ENCODE assay signal across 1 cellular context in the genomic region with DNA sequence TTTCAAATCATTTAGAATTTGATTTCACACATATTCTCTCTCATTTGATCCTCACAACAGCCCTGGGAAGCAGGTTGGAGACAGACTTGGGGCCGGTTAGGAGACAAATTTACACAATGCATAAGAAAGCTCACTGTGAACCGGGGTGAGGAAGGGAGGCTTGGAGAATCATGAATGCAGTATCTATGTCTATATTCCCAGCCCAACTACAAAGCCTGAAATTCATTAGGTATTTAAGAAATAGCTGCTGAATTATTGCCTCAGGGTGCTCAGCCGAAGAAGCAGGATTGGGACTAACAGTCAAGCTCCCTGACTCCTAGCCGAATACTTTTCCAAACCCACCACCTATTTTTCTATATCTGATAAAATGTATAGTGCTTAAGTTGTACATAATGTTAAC.
TF ChIP-seq lines count a peak whose summit lies in the region.

No MANE protein-coding gene starts in this region.

TF ChIP-seq in GM23338, 12 proteins besides CTCF, POLR2A, EP300 and RAD21 (continued from another document):
- TF ChIP-seq EZH2phosphoT487 (IDR thresholded peaks at IDR 0.05; ENCODE audit: unreplicated experiment) (no peak), EZH2 (IDR thresholded peaks at IDR 0.05; ENCODE audit: low read depth, unreplicated experiment) (no peak), ETS1 (IDR thresholded peaks at IDR 0.05) (no peak), STAT1 (IDR thresholded peaks at IDR 0.05; ENCODE audit: unreplicated experiment) (no peak), NANOG (IDR thresholded peaks at IDR 0.05; ENCODE audit: borderline replicate concordance) (no peak), CREB1 (CRISPR knock-in tag; IDR thresholded peaks at IDR 0.05; ENCODE audit: low read depth) (no peak), ZNF114 (CRISPR knock-in tag; IDR thresholded peaks at IDR 0.05) (no peak)
- TF ChIP-seq, protein P1, sequence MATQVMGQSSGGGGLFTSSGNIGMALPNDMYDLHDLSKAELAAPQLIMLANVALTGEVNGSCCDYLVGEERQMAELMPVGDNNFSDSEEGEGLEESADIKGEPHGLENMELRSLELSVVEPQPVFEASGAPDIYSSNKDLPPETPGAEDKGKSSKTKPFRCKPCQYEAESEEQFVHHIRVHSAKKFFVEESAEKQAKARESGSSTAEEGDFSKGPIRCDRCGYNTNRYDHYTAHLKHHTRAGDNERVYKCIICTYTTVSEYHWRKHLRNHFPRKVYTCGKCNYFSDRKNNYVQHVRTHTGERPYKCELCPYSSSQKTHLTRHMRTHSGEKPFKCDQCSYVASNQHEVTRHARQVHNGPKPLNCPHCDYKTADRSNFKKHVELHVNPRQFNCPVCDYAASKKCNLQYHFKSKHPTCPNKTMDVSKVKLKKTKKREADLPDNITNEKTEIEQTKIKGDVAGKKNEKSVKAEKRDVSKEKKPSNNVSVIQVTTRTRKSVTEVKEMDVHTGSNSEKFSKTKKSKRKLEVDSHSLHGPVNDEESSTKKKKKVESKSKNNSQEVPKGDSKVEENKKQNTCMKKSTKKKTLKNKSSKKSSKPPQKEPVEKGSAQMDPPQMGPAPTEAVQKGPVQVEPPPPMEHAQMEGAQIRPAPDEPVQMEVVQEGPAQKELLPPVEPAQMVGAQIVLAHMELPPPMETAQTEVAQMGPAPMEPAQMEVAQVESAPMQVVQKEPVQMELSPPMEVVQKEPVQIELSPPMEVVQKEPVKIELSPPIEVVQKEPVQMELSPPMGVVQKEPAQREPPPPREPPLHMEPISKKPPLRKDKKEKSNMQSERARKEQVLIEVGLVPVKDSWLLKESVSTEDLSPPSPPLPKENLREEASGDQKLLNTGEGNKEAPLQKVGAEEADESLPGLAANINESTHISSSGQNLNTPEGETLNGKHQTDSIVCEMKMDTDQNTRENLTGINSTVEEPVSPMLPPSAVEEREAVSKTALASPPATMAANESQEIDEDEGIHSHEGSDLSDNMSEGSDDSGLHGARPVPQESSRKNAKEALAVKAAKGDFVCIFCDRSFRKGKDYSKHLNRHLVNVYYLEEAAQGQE (IDR thresholded peaks at IDR 0.05; ENCODE audit: unreplicated experiment): no peak
TF ChIP-seq in GM23338: peak in this region for 0.
